Comparison of ENCODE assay signal across 13 cellular contexts in the genomic region with DNA sequence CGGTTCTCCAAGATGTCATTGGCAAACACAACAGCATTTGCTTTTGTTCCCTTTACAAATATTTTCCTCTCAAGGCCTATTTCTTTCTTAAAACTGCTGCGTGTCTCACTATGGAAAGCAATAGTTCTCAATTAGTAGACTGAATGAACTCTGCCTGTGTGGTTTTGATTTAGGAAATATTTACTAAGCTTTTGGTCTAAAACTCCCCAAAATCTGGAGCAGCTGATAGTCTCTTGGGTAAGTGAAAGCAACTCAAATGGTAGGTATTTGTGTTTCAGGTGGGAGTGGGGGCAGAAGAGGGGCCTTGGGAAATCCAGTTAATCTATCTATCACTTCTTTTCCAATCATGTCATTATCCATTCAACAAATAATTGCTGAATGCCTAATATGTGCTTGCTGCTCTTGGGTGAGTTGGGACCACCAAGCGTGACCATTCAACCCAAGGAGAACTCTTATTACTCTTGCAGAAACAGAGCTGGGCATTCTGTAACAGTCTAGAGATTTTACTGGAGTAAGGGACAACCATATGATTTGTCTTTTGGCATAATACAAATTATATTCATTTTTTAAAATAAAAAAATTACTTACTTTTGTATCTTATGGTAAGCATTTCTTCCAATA.
"Had no signal": no experiment of that assay in that cellular context is flagged by ENCODE, and none has a peak within 500 bp of the region (broad histone marks: within the 10 kb centered on the region; RNA-seq: fewer than 3 reads in every experiment).

No MANE protein-coding gene starts in this region.

- DNase-seq: activated CD4-positive, alpha-beta T cell treated with anti-CD3 and anti-CD28 coated beads, Interleukin-2, amount 50 U/mL, for 4 hours; activated gamma-delta T cell treated with Interleukin-2 at 50 U/mL for 16 hours; amniotic stem cell; head of caudate nucleus; hypothalamus; left ventricle myocardium superior; midbrain; natural killer cell; ovary; stimulated activated CD4-positive, alpha-beta T cell treated with anti-CD3 and anti-CD28 coated beads, Interleukin-12 subunit alpha, Interleukin-12 subunit beta, amount 100 ng/mL, for 4 hours had no signal

- H3K4me3 Mint-ChIP-seq: activated naive CD8-positive, alpha-beta T cell; natural killer cell had no signal

- H3K27me3 Mint-ChIP-seq: activated naive CD8-positive, alpha-beta T cell had no signal

- H3K36me3 Mint-ChIP-seq: activated naive CD8-positive, alpha-beta T cell; natural killer cell had no signal

- H3K4me1 Mint-ChIP-seq: natural killer cell had no signal

- H3K27ac Mint-ChIP-seq: natural killer cell had no signal

- ATAC-seq: activated CD4-positive, CD25-positive, alpha-beta regulatory T cell treated with anti-CD3 and anti-CD28 coated beads, Interleukin-2, amount 50 U/mL, for 24 hours; gastroesophageal sphincter; natural killer cell had no signal

- H3K9me3 Mint-ChIP-seq: natural killer cell had no signal
